1 cellular context compared by ENCODE assay signal in genomic region chr11:109426442-109426841, GRCh38.
TF ChIP-seq lines count a peak whose summit lies in the region.

No MANE protein-coding gene starts in this region.

TF ChIP-seq in H1, 55 proteins besides CTCF, POLR2A, EP300 and RAD21 (continued from another document):
- no peak for TF ChIP-seq RFX5 (IDR thresholded peaks at IDR 0.05; ENCODE audit: borderline replicate concordance, low read depth, low read length)
- TF ChIP-seq TAF7 (optimal IDR thresholded peaks at IDR 0.05; ENCODE audit: borderline replicate concordance, low read depth, low read length), result no peak
- TF ChIP-seq BRCA1 (IDR thresholded peaks at IDR 0.05; ENCODE audit: low read depth, low read length), result no peak
- TF ChIP-seq SIRT6 (IDR thresholded peaks at IDR 0.05; ENCODE audit: low read length), result no peak
- TF ChIP-seq CTBP2 (IDR thresholded peaks at IDR 0.05; ENCODE audit: borderline replicate concordance, insufficient read depth, insufficient read length, low read length), result no peak
